ENCODE assay signal across 9 cellular contexts in genomic region chr5:171162602-171163001, GRCh38.
A peak's percentile ranks its signal among the peaks of the same experiment; 100 is the strongest.
DNase-seq lines count a peak whose midpoint lies in the region; ATAC-seq lines count a peak whose summit lies in the region.
"Had no signal": no experiment of that assay in that cellular context is flagged by ENCODE, and none has a peak within 500 bp of the region (broad histone marks: within the 10 kb centered on the region; RNA-seq: fewer than 3 reads in every experiment).

No MANE protein-coding gene starts in this region.

- DNase-seq in NCI-H1105 treated with DMSO at 0.1 percent for 48 hours (lab: John Stamatoyannopoulos, UW) (peak; percentile 3), NCI-H1105 (lab: John Stamatoyannopoulos, UW) (no peak), RPMI7951 (ENCODE audit: low read depth) (peak; percentile 43), islet precursor cell (peak; percentile 75), NCI-H526 treated with DMSO at 0.1 percent for 48 hours (lab: John Stamatoyannopoulos, UW) (no peak), mucosa of gallbladder (ENCODE audit: low spot score) (no peak)
- DNase-seq: activated B cell treated with CpG ODN at 0.5 μM for 24 hours had no signal

- ATAC-seq in HG02588 (IDR thresholded peaks at IDR 0.05; ENCODE audit: unreplicated experiment) (peak; percentile 57), HG02798 (IDR thresholded peaks at IDR 0.05; ENCODE audit: poor library complexity, unreplicated experiment) (no peak)

Comparison
In these comparisons a context has a peak if more than half of its experiments do, and no peak if none do; other contexts are left out.
1. DNase-seq: peak in NCI-H1105 treated with DMSO at 0.1 percent for 48 hours (single experiment), RPMI7951 (single experiment) and islet precursor cell (single experiment); none in NCI-H1105 (single experiment), NCI-H526 treated with DMSO at 0.1 percent for 48 hours (single experiment) and mucosa of gallbladder (single experiment).